12 cellular contexts compared by ENCODE assay signal in genomic region chr12:112294793-112295192, GRCh38.
DNase-seq lines count a peak whose midpoint lies in the region; ATAC-seq and TF ChIP-seq lines count a peak whose summit lies in the region.
"Had no signal": no experiment of that assay in that cellular context is flagged by ENCODE, and none has a peak within 500 bp of the region (broad histone marks: within the 10 kb centered on the region; RNA-seq: fewer than 3 reads in every experiment).

No MANE protein-coding gene starts in this region.

- intact Hi-C loops in breast epithelium (cut with DNase I; ENCODE audit: low total_unique reads), result no loop called here

- H2AFZ ChIP-seq in GM23248, result no peak overlapping the region

- no peak overlapping the region for H3K27ac Mint-ChIP-seq in stimulated activated effector memory CD8-positive, alpha-beta T cell treated with anti-CD3 and anti-CD28 coated beads, Interleukin-12 subunit alpha, Interleukin-12 subunit beta, amount 100 ng/mL, for 72 hours

- H3F3A ChIP-seq in GM23248 (ENCODE audit: insufficient read depth), result no peaks in the 10 kb centered on the region

- H3K4me2 ChIP-seq in GM23248 (ENCODE audit: unreplicated experiment), result no peak overlapping the region

- H3K79me2 ChIP-seq in GM23248 (ENCODE audit: insufficient read depth), result peaks cover 4% of the 10 kb centered on the region; the same call in 1 of the 2 replicates

- no peaks in the 10 kb centered on the region for H3K9me3 Mint-ChIP-seq in stimulated activated effector memory CD8-positive, alpha-beta T cell treated with anti-CD3 and anti-CD28 coated beads, Interleukin-12 subunit alpha, Interleukin-12 subunit beta, amount 100 ng/mL, for 72 hours

- DNase-seq in AG10803 (ENCODE audit: low read depth) (peak; percentile 13), GM23248 (peak; percentile 18), RPMI7951 (ENCODE audit: low read depth) (peak; percentile 6), fibroblast of the aortic adventitia (ENCODE audit: low read depth) (peak; percentile 26), NCI-H2081 (lab: John Stamatoyannopoulos, UW) (no peak), breast epithelium (ENCODE audit: low spot score in 2 of 2) (no peak)
- no peak for DNase-seq in stimulated activated effector memory CD8-positive, alpha-beta T cell treated with anti-CD3 and anti-CD28 coated beads, Interleukin-12 subunit alpha, Interleukin-12 subunit beta, amount 100 ng/mL, for 72 hours (ENCODE audit: low spot score in 2 of 2)
- DNase-seq: anterior cingulate cortex, NCI-H2029, retina had no signal

- peaks cover 4% of the 10 kb centered on the region for H3K4me1 Mint-ChIP-seq in stimulated activated effector memory CD8-positive, alpha-beta T cell treated with anti-CD3 and anti-CD28 coated beads, Interleukin-12 subunit alpha, Interleukin-12 subunit beta, amount 100 ng/mL, for 72 hours

- H3K9me3 ChIP-seq in GM23248 (ENCODE audit: low read depth) (no peaks in the 10 kb centered on the region), breast epithelium (no peaks in the 10 kb centered on the region)
- H3K9me3 ChIP-seq: mucosa of descending colon had no signal

- ATAC-seq in HG03280 (IDR thresholded peaks at IDR 0.05; ENCODE audit: unreplicated experiment), result no peak
- no peak for ATAC-seq in stimulated activated effector memory CD8-positive, alpha-beta T cell treated with anti-CD3 and anti-CD28 coated beads, Interleukin-12 subunit alpha, Interleukin-12 subunit beta, amount 100 ng/mL, for 72 hours
- ATAC-seq: mucosa of descending colon had no signal

- no peaks in the 10 kb centered on the region for H4K20me1 ChIP-seq in GM23248 (ENCODE audit: insufficient read depth)

- peaks cover 7% of the 10 kb centered on the region for H3K36me3 Mint-ChIP-seq in stimulated activated effector memory CD8-positive, alpha-beta T cell treated with anti-CD3 and anti-CD28 coated beads, Interleukin-12 subunit alpha, Interleukin-12 subunit beta, amount 100 ng/mL, for 72 hours

- H3K36me3 ChIP-seq in GM23248 (ENCODE audit: low read depth), result no peaks in the 10 kb centered on the region; the same call in 1 of the 2 replicates
- no peaks in the 10 kb centered on the region for H3K36me3 ChIP-seq in breast epithelium

- H3K9ac ChIP-seq in GM23248, result no peak overlapping the region

- H3K4me3 Mint-ChIP-seq in stimulated activated effector memory CD8-positive, alpha-beta T cell treated with anti-CD3 and anti-CD28 coated beads, Interleukin-12 subunit alpha, Interleukin-12 subunit beta, amount 100 ng/mL, for 72 hours, result no peak overlapping the region

- 79 to 84% methylated on average over 9 of the region's 9 CpGs for WGBS in GM23248 (ENCODE audit: low coverage in 1 of 2, low lambda C conversion rate in 2 of 2, missing lambda C conversion rate in 2 of 2), 2 experiments

- H3K9me2 ChIP-seq in GM23248 (ENCODE audit: insufficient read depth), result no peaks in the 10 kb centered on the region

- H3K4me1 ChIP-seq in GM23248 (ENCODE audit: insufficient read depth) (no peaks in the 10 kb centered on the region), breast epithelium (no peaks in the 10 kb centered on the region)

- H3K27me3 ChIP-seq in GM23248 (replicated peaks; ENCODE audit: insufficient read depth) (no peaks in the 10 kb centered on the region), breast epithelium (no peaks in the 10 kb centered on the region)

- TF ChIP-seq CTCF in AG10803 (conservative IDR thresholded peaks at IDR 0.05; ENCODE audit: low read length) (no peak), fibroblast of the aortic adventitia (IDR thresholded peaks at IDR 0.05; ENCODE audit: insufficient read depth, low read length) (peak; percentile 17), breast epithelium (IDR thresholded peaks at IDR 0.05) (no peak)

- H3K27ac ChIP-seq in GM23248 (no peak overlapping the region), breast epithelium (no peak overlapping the region)

- H3K4me3 ChIP-seq in AG10803 (ENCODE audit: low read length) (no peak overlapping the region), GM23248 (no peak overlapping the region), fibroblast of the aortic adventitia (ENCODE audit: low read depth, low read length) (no peak overlapping the region), breast epithelium (no peak overlapping the region)
- H3K4me3 ChIP-seq: mucosa of descending colon had no signal

- in situ Hi-C loops in GM23248 (cut with MboI), result no loop called here

- no peak for TF ChIP-seq POLR2A in breast epithelium (IDR thresholded peaks at IDR 0.05)

Comparison
In these comparisons a context has a peak if more than half of its experiments do, and no peak if none do; other contexts are left out.
1. DNase-seq: peak in AG10803 (single experiment), GM23248 (single experiment), RPMI7951 (single experiment) and fibroblast of the aortic adventitia (single experiment); none in NCI-H2081 (0 of 2), breast epithelium (0 of 2) and stimulated activated effector memory CD8-positive, alpha-beta T cell treated with anti-CD3 and anti-CD28 coated beads, Interleukin-12 subunit alpha, Interleukin-12 subunit beta, amount 100 ng/mL, for 72 hours (0 of 2).